ENCODE assay signal across 1 cellular context in the genomic region with DNA sequence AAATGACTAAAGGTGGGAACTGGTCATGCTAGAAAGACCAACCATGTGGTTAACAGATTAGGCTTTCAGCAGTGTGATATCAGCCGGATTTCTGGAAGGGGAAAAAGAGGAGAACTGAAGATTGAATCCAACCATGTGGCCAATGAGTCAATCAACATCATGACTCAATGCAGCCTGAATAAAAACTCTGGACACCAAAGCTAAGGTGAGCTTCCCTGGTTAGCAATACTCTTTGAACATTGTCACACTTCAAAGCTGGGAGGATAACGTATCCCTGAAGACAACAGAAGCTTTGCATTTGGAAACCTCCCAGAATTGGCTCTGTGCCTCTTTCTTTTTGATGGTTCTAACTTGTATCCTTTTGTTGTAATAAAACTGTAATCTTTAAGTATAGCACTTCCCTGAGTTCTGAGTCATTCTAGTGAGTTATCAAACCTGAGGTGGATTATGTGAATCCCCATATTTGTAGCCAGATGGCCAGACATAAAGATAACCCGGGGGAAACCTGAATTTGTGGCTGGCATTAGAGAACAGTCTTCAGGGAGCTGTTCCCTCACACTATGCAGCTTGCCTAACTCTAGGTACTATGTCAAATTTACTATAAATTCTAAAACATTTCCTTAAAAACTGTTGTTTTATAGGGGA.
TF ChIP-seq lines count a peak whose summit lies in the region.

No MANE protein-coding gene starts in this region.

TF ChIP-seq in HEK293T, 16 proteins besides CTCF, POLR2A, EP300 and RAD21:
- TF ChIP-seq ELF4 (IDR thresholded peaks at IDR 0.05): no peak
- no peak for TF ChIP-seq LEF1 (IDR thresholded peaks at IDR 0.05; ENCODE audit: borderline replicate concordance)
- no peak for TF ChIP-seq TARDBP (IDR thresholded peaks at IDR 0.05)
- TF ChIP-seq FOXA1 (IDR thresholded peaks at IDR 0.05): no peak
- no peak for TF ChIP-seq CTBP1 (IDR thresholded peaks at IDR 0.05; ENCODE audit: borderline replicate concordance)
- no peak for TF ChIP-seq ZNF384 (IDR thresholded peaks at IDR 0.05)
- TF ChIP-seq FOXK2 (IDR thresholded peaks at IDR 0.05): no peak
- TF ChIP-seq, protein P1, sequence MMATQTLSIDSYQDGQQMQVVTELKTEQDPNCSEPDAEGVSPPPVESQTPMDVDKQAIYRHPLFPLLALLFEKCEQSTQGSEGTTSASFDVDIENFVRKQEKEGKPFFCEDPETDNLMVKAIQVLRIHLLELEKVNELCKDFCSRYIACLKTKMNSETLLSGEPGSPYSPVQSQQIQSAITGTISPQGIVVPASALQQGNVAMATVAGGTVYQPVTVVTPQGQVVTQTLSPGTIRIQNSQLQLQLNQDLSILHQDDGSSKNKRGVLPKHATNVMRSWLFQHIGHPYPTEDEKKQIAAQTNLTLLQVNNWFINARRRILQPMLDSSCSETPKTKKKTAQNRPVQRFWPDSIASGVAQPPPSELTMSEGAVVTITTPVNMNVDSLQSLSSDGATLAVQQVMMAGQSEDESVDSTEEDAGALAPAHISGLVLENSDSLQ (IDR thresholded peaks at IDR 0.05): no peak
- TF ChIP-seq BHLHE40 (IDR thresholded peaks at IDR 0.05; ENCODE audit: borderline replicate concordance): no peak
- TF ChIP-seq FOXM1 (IDR thresholded peaks at IDR 0.05; ENCODE audit: borderline replicate concordance): no peak
TF ChIP-seq in HEK293T: peak in this region for 0.
